ENCODE assay signal across 11 cellular contexts in the genomic region with DNA sequence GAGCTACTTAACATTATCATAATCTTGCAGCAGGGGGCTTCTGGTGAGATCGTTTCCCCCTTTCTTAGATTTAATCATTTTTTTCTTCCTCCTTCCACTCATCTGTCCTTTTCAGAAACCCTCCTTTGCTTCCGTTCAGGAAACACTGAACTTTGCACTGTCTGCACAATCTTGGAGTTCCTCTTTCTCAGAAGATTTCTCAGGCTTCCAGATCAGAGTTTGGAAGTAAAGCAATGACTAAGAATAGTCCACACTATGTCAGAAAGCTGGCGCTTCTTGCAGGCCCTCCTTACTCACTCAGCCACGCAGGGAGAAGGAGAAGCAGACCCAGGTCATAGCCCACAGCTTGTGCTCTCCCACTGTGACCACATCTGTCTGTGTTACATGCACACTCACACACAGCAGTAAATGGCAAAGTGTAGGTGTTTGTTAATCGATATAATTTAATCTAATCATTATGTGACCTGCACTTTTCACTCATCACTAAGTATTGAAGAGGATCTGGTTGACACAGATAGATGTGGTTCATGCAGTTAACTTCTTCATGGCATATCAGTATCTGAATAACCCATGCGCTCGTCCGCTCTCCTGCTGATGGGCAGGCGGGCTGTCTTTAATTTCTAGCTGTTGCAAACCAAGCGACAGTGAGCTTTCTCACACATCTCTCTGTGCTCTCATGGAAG. TPM values are rescaled to one million over a fixed set of nuclear protein-coding genes. Genes with fewer than 3 reads are reported as not detected.
A peak's percentile ranks its signal among the peaks of the same experiment; 100 is the strongest.
DNase-seq lines count a peak whose midpoint lies in the region; ATAC-seq, FAIRE-seq and TF ChIP-seq lines count a peak whose summit lies in the region.
"Had no signal": no experiment of that assay in that cellular context is flagged by ENCODE, and none has a peak within 500 bp of the region (broad histone marks: within the 10 kb centered on the region; RNA-seq: fewer than 3 reads in every experiment).

No MANE protein-coding gene starts in this region.

- no peaks in the 10 kb centered on the region for H3K27me3 ChIP-seq in pancreas

- no peak for DNase-seq in GM12892 (ENCODE audit: insufficient read length)
- peak; percentile 72 for DNase-seq in KG1 (lab: John Stamatoyannopoulos, UW)
- DNase-seq in choroid plexus epithelial cell (ENCODE audit: low read depth) = peak; percentile 8
- DNase-seq in pancreas = no peak
- DNase-seq in lower leg skin (ENCODE audit: low spot score in 2 of 2) = no peak
- DNase-seq in stimulated activated CD4-positive, alpha-beta T cell treated with anti-CD3 and anti-CD28 coated beads, Interleukin-4, amount 100 ng/mL, for 24 hours = no peak
- no peak for DNase-seq in HT-29 (ENCODE audit: low spot score)
- DNase-seq: hypothalamus, NCI-H82 had no signal

- ATAC-seq in pancreas = peak in 3 of 4 donors; percentile 15 to 78 (median 77)
- ATAC-seq in HG03045 (IDR thresholded peaks at IDR 0.05; ENCODE audit: unreplicated experiment) = no peak

- WGBS in pancreas, 2 donors = 75 to 76% methylated on average over 10 of the region's 10 CpGs
- 67 to 68% methylated on average over 10 of the region's 10 CpGs for WGBS in lower leg skin, 2 donors

- FAIRE-seq in GM12892 (lab: Jason Lieb, UNC) (peak; percentile 62), pancreas (lab: Jason Lieb, UNC) (no peak)

- no peaks in the 10 kb centered on the region for H3K36me3 ChIP-seq in pancreas

- H3K4me1 ChIP-seq in pancreas = peaks cover 0 to 4% (median 0%) of the 10 kb centered on the region in 3 donors

- TF ChIP-seq POLR2A in GM12892 (IDR thresholded peaks at IDR 0.05; ENCODE audit: low read depth, low read length) (no peak), lower leg skin (IDR thresholded peaks at IDR 0.05) (no peak)

- intact Hi-C loops in pancreas (cut with DNase I) (no loop called here), lower leg skin (cut with DNase I; ENCODE audit: low total_unique reads) (no loop called here)

- H3K4me3 ChIP-seq in choroid plexus epithelial cell (ENCODE audit: low read depth, low read length) (no peak overlapping the region), pancreas (no peak overlapping the region), lower leg skin (ENCODE audit: low read depth, poor library complexity, severe bottlenecking) (no peak overlapping the region)

- H3K9me3 ChIP-seq in pancreas = no peaks in the 10 kb centered on the region

- TF ChIP-seq CTCF in choroid plexus epithelial cell (conservative IDR thresholded peaks at IDR 0.05; ENCODE audit: low read depth, low read length) (no peak), pancreas (IDR thresholded peaks at IDR 0.05) (no peak), lower leg skin (IDR thresholded peaks at IDR 0.05) (no peak)

- peak overlapping the region in 1 of 4 donors; percentile 26 for H3K27ac ChIP-seq in pancreas

RNA-seq across cellular contexts. Expression of a gene that starts 30.2 kb away (rescaled TPM):
- polyA plus RNA-seq in GM12892 (2012; ENCODE audit: missing spikeins) = 28.2 TPM
- total RNA-seq in pancreas (10 to 100 TPM in 5 of 6 donors, 1 to 10 TPM in 1; 6.2 to 35.0 (median 30.8) TPM), lower leg skin (10 to 100 TPM in 3 of 4 donors, 1 to 10 TPM in 1; 7.4 to 16.0 (median 11.9) TPM)
- polyA plus RNA-seq in pancreas = 10 to 100 TPM; 26.0 to 44.3 TPM
- total RNA-seq in HT-29 (2014; rRNA removed; shearing (Covaris generic)) = 28.2 and 43.4 TPM in 2 replicates
- total RNA-seq: M059J had no signal

Comparison
In these comparisons a context has a peak if more than half of its experiments do, and no peak if none do; other contexts are left out.
1. DNase-seq: peak in KG1 (single experiment) and choroid plexus epithelial cell (single experiment); none in GM12892 (single experiment), pancreas (0 of 6), lower leg skin (0 of 2), stimulated activated CD4-positive, alpha-beta T cell treated with anti-CD3 and anti-CD28 coated beads, Interleukin-4, amount 100 ng/mL, for 24 hours (single experiment) and HT-29 (single experiment).